13 cellular contexts compared by ENCODE assay signal in the genomic region with DNA sequence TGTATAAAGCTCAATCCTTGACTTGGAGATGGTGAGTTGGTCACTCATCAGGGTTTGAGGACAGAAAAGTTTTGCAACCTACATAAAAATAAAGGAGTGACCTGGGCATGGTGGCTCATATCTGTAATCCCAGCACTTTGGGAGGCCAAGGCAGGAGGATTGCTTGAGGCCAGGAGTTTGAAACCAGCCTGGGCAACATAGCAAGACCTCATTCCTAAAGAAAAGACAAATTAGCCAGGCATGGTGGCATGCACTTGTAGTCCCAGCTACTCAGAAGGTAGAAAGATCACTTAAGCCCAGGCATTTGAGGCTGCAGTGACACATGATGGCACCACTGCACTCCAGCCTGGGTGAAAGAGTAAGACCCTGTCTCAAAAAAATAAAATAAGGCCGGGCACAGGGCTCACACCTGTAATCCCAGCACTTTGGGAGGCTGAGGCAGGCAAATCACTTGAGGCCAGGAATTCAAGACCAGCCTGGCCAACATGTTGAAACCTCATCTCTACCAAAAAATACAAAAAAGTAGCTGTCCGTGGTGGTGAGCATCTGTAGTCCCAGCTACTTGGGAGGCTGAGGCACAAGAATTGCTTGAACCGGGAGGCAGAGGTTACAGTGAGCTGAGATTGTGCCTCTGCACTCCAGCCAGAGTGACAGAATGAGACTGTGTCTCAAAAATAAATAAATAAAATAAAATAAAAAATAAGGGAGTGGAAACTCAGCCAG. TPM values are rescaled to one million over a fixed set of nuclear protein-coding genes. Genes with fewer than 3 reads are reported as not detected.
A peak's percentile ranks its signal among the peaks of the same experiment; 100 is the strongest.
DNase-seq lines count a peak whose midpoint lies in the region; ATAC-seq, FAIRE-seq and TF ChIP-seq lines count a peak whose summit lies in the region.
"Not testable (repeated sequence)": the region's sequence is repeated elsewhere in the genome, so short reads cannot be mapped to it uniquely, and the experiment has no call there.
"Had no signal": no experiment of that assay in that cellular context is flagged by ENCODE, and none has a peak within 500 bp of the region (broad histone marks: within the 10 kb centered on the region; RNA-seq: fewer than 3 reads in every experiment).

No MANE protein-coding gene starts in this region.

- H3K9me2 ChIP-seq in GM23338 (ENCODE audit: insufficient read depth) = not testable (repeated sequence)

- H3K9me3 ChIP-seq in A549; RWPE2 (ENCODE audit: severe bottlenecking); astrocyte (ENCODE audit: insufficient read depth, low read depth, low read length); HepG2 (ENCODE audit: low read length); osteoblast (ENCODE audit: low read depth, low read length); subcutaneous abdominal adipose tissue (ENCODE audit: control insufficient read depth in 5 of 5, low read length in 5 of 5): not testable (repeated sequence)

- not testable (repeated sequence) for FAIRE-seq in A549 (lab: Jason Lieb, UNC); astrocyte (lab: Jason Lieb, UNC); HepG2 (lab: Jason Lieb, UNC)

- not testable (repeated sequence) for H3K36me3 ChIP-seq in GM23338 (ENCODE audit: insufficient read depth); RWPE2 (ENCODE audit: low read depth); astrocyte (ENCODE audit: insufficient read depth, low read length); HepG2 (replicated peaks in 1 of 2; ENCODE audit: control insufficient read depth in 1 of 2, insufficient read depth in 2 of 2, low read length in 2 of 2); osteoblast (ENCODE audit: insufficient read depth, low read length); subcutaneous abdominal adipose tissue (ENCODE audit: control insufficient read depth in 5 of 5, insufficient read depth in 5 of 5, low read length in 5 of 5)

- POLR2A ChIA-PET in A549 (lab: Yijun Ruan, JAX) = not testable (repeated sequence)
- POLR2A ChIA-PET in HepG2 (lab: Yijun Ruan, JAX) = interaction anchor here (1.0 to 7.8 kb wide), 18 partner anchors 8 to 136 kb away, joined by 3 to 189 read pairs (median 8); no protein-coding TSS in a partner anchor

- not testable (repeated sequence) for H3K79me2 ChIP-seq in GM23338 (replicated peaks; ENCODE audit: insufficient read depth); astrocyte (ENCODE audit: insufficient read depth, low read length); osteoblast (ENCODE audit: insufficient read depth, low read length)
- H3K79me2 ChIP-seq in HepG2 (ENCODE audit: insufficient read depth, low read length) = peaks cover 46% of the 10 kb centered on the region

- H3F3A ChIP-seq in GM23338 (replicated peaks; ENCODE audit: low read depth) = not testable (repeated sequence)

- TF ChIP-seq EP300 in A549 (IDR thresholded peaks at IDR 0.05); HepG2 (IDR thresholded peaks at IDR 0.05; ENCODE audit: low read depth in 2 of 2, low read length in 2 of 2); HepG2 (CRISPR knock-in tag; IDR thresholded peaks at IDR 0.05; ENCODE audit: borderline replicate concordance): not testable (repeated sequence)

- H3K4me1 Mint-ChIP-seq in GM23338 = peaks cover 12% of the 10 kb centered on the region
- H3K4me1 Mint-ChIP-seq in astrocyte (ENCODE audit: low read depth, unreplicated experiment) = peaks cover 17% of the 10 kb centered on the region

- DNase-seq in A549 (ENCODE audit: low read depth in 1 of 2, low spot score in 1 of 2); GM23338 (ENCODE audit: low spot score); RWPE2 (ENCODE audit: low spot score); astrocyte (ENCODE audit: low read depth); HepG2 (ENCODE audit: low spot score); osteoblast (ENCODE audit: insufficient read length, low spot score, missing footprints): not testable (repeated sequence)

- H3K27ac Mint-ChIP-seq in GM23338; astrocyte (ENCODE audit: unreplicated experiment): not testable (repeated sequence)

- ATAC-seq in A549; GM23338; RWPE2 (ENCODE audit: low read depth); HepG2: not testable (repeated sequence)

- H2AFZ ChIP-seq in GM23338; astrocyte (ENCODE audit: low read depth, low read length); HepG2 (ENCODE audit: low read length); osteoblast (ENCODE audit: low read length): not testable (repeated sequence)

- H3K9me3 Mint-ChIP-seq in GM23338 = peaks cover 16% of the 10 kb centered on the region; the same call in 1 of the 3 replicates
- not testable (repeated sequence) for H3K9me3 Mint-ChIP-seq in astrocyte (ENCODE audit: unreplicated experiment)

- H3K27ac ChIP-seq in A549; GM23338 (ENCODE audit: low read depth): not testable (repeated sequence)
- H3K27ac ChIP-seq in RWPE2 (ENCODE audit: poor library complexity, severe bottlenecking) = peak overlapping the region; percentile 59
- H3K27ac ChIP-seq in astrocyte (ENCODE audit: low read depth, low read length) = peak overlapping the region; percentile 30
- H3K27ac ChIP-seq in HepG2 (ENCODE audit: extremely low read length, insufficient read depth, low read length) = peak overlapping the region; percentile 93
- peak overlapping the region; percentile 38 for H3K27ac ChIP-seq in osteoblast (ENCODE audit: low read depth, low read length)
- H3K27ac ChIP-seq in subcutaneous abdominal adipose tissue (ENCODE audit: low read depth, low read length) = peak overlapping the region; percentile 84

- H3K4me3 Mint-ChIP-seq in GM23338; astrocyte (ENCODE audit: unreplicated experiment): not testable (repeated sequence)

- not testable (repeated sequence) for H3K36me3 Mint-ChIP-seq in GM23338 (ENCODE audit: low read depth); astrocyte (ENCODE audit: low read depth, unreplicated experiment)

- not testable (repeated sequence) for H3K4me1 ChIP-seq in A549; GM23338 (ENCODE audit: insufficient read depth); astrocyte (ENCODE audit: insufficient read depth, low read length)
- H3K4me1 ChIP-seq in RWPE2 (ENCODE audit: insufficient read depth, poor library complexity, severe bottlenecking) (peaks cover 18% of the 10 kb centered on the region), HepG2 (ENCODE audit: insufficient read depth, low read length) (peaks cover 95% of the 10 kb centered on the region), osteoblast (ENCODE audit: insufficient read depth, low read length) (peaks cover 27% of the 10 kb centered on the region), subcutaneous abdominal adipose tissue (ENCODE audit: control insufficient read depth in 5 of 5, insufficient read depth in 5 of 5, low read length in 5 of 5) (peaks cover 0 to 54% (median 33%) of the 10 kb centered on the region in 5 donors)

- CTCF ChIA-PET in A549 (lab: Yijun Ruan, JAX); HepG2 (lab: Yijun Ruan, JAX; ENCODE audit: low intra/inter-chr PET ratio, low total read pairs): not testable (repeated sequence)

- H4K20me1 ChIP-seq in GM23338 (replicated peaks; ENCODE audit: insufficient read depth); astrocyte (ENCODE audit: insufficient read depth, low read length); HepG2 (ENCODE audit: insufficient read depth, low read length); osteoblast (ENCODE audit: insufficient read depth, low read length): not testable (repeated sequence)

- not testable (repeated sequence) for BruUV-seq in HepG2 (replicated peaks; lab: Mats Ljungman, UMichigan)

- not testable (repeated sequence) for H3K27me3 Mint-ChIP-seq in GM23338 (ENCODE audit: insufficient read depth, low read depth, poor library complexity); astrocyte (ENCODE audit: low read depth, unreplicated experiment)

- H3K4me3 ChIP-seq in A549; GM23338; RWPE2 (ENCODE audit: severe bottlenecking); astrocyte (ENCODE audit: insufficient read depth, low read depth, low read length); HepG2 (replicated peaks in 1 of 3; ENCODE audit: insufficient read depth in 1 of 3, low read depth in 2 of 3, low read length in 3 of 3); osteoblast (ENCODE audit: insufficient read depth, low read length); subcutaneous abdominal adipose tissue (ENCODE audit: low read depth in 1 of 5, low read length in 5 of 5): not testable (repeated sequence)

- in situ Hi-C loops in HepG2 (cut with HindIII; ENCODE audit: extremely low pct_ligation_motif_present, low pct_unique_long_range_greater_than_20kb) = loop anchor here (5.0 kb wide), 1 partner anchor 79 kb away; no protein-coding TSS in a partner anchor

- not testable (repeated sequence) for H3K9ac ChIP-seq in astrocyte (ENCODE audit: low read length); HepG2 (ENCODE audit: insufficient read depth, low read depth, low read length); subcutaneous abdominal adipose tissue (ENCODE audit: low read length in 5 of 5)

- H3K27me3 ChIP-seq in GM23338 (ENCODE audit: insufficient read depth); RWPE2 (ENCODE audit: insufficient read depth, poor library complexity, severe bottlenecking); astrocyte (ENCODE audit: insufficient read depth, low read length); HepG2 (ENCODE audit: control insufficient read depth in 1 of 2, insufficient read depth in 2 of 2, low read length in 2 of 2); osteoblast (ENCODE audit: insufficient read depth, low read length); subcutaneous abdominal adipose tissue (ENCODE audit: control insufficient read depth in 5 of 5, insufficient read depth in 4 of 5, low read length in 5 of 5): not testable (repeated sequence)

- not testable (repeated sequence) for TF ChIP-seq RAD21 in A549 (conservative IDR thresholded peaks at IDR 0.05 in 1 of 2, IDR thresholded peaks at IDR 0.05 in 1 of 2); HepG2 (CRISPR knock-in tag; IDR thresholded peaks at IDR 0.05)

- H3K4me2 ChIP-seq in A549; GM23338; astrocyte (ENCODE audit: low read length); osteoblast (ENCODE audit: insufficient read depth, low read length): not testable (repeated sequence)
- peak overlapping the region; percentile 99 for H3K4me2 ChIP-seq in HepG2 (ENCODE audit: low read depth, low read length)

- TF ChIP-seq CTCF in A549 (IDR thresholded peaks at IDR 0.05); GM23338 (conservative IDR thresholded peaks at IDR 0.05; ENCODE audit: low read depth in 2 of 2); RWPE2 (IDR thresholded peaks at IDR 0.05; ENCODE audit: poor library complexity, severe bottlenecking); astrocyte (IDR thresholded peaks at IDR 0.05; ENCODE audit: insufficient read depth, low read depth, low read length); HepG2 (CRISPR knock-in tag; IDR thresholded peaks at IDR 0.05); osteoblast (IDR thresholded peaks at IDR 0.05; ENCODE audit: extremely low read depth, low read depth, low read length): not testable (repeated sequence)

- intact Hi-C loops in HepG2 (cut with micrococcal nuclease; ENCODE audit: unreplicated experiment) = not testable (repeated sequence)

- WGBS in A549 (ENCODE audit: missing lambda C conversion rate) = 8% methylated on average over 3 of the region's 3 CpGs
- WGBS in HepG2 (ENCODE audit: low lambda C conversion rate) = 95% methylated on average over 3 of the region's 3 CpGs

- not testable (repeated sequence) for TF ChIP-seq POLR2A in A549 (IDR thresholded peaks at IDR 0.05; ENCODE audit: low read length); HepG2 (IDR thresholded peaks at IDR 0.05; ENCODE audit: insufficient read depth in 1 of 2, low read depth in 2 of 2, low read length in 2 of 2)

RNA-seq across cellular contexts. Expression of gene GPAM, which starts 45.0 kb away (rescaled TPM):
- polyA plus RNA-seq in A549 (2011; rRNA removed) (11.3 and 13.3 TPM in 2 replicates), A549 (2017; fragmentation: RNase III; extraction: RNeasy Plus Mini Kit Qiagen cat#74134 plus additional on column Dnase treatment) (5.6 to 6.2 TPM (median 5.7 TPM) in 3 replicates), GM23338 (2016; fragmentation: Nextera tagmentation; extraction: Ambion mirVana) (4.6 and 5.5 TPM in 2 replicates), HepG2 (2011; rRNA removed) (36.8 and 43.0 TPM in 2 replicates)
- polyA plus RNA-seq in A549 (2012; cell fraction: cytosol; rRNA removed) = 2.1 and 2.6 TPM in 2 replicates
- 2.1 and 2.8 TPM in 2 replicates for polyA plus RNA-seq in A549 (2012; cell fraction: nucleus; rRNA removed)
- 10.8 and 10.9 TPM in 2 replicates for polyA minus RNA-seq in A549 (2011; rRNA and poly(A)+ RNA removed)
- 16.6 and 18.1 TPM in 2 replicates for total RNA-seq in GM23338 (2014; rRNA removed; shearing (Covaris generic))
- total RNA-seq in astrocyte (9.8 and 15.4 TPM in 2 replicates), HepG2 (2016; rRNA removed; fragmentation: Illumina TruSeq; extraction: Trizol) (130 and 140 TPM in 2 replicates), osteoblast (10.5 and 15.6 TPM in 2 replicates)
- total RNA-seq in HepG2 (2016; cell fraction: cytosol; rRNA removed; fragmentation: Illumina TruSeq; extraction: Trizol; ENCODE audit: low read depth) = 19.1 and 21.3 TPM in 2 replicates
- 132 and 135 TPM in 2 replicates for total RNA-seq in HepG2 (2016; cell fraction: insoluble cytoplasmic fraction; rRNA removed; fragmentation: Illumina TruSeq; extraction: Trizol)
- 47.4 and 55.1 TPM in 2 replicates for total RNA-seq in HepG2 (2016; cell fraction: membrane; rRNA removed; fragmentation: Illumina TruSeq; extraction: Trizol)
- total RNA-seq in HepG2 (2016; cell fraction: nucleus; rRNA removed; fragmentation: Illumina TruSeq; extraction: Trizol) = 251 and 257 TPM in 2 replicates
- 14.4 and 28.4 TPM in 2 replicates for polyA plus RNA-seq in HepG2 (2011; cell fraction: cytosol; rRNA removed)
- 39.1 and 57.9 TPM in 2 replicates for polyA plus RNA-seq in HepG2 (2011; cell fraction: nucleus; rRNA removed)
- 53.4 and 86.4 TPM in 2 replicates for polyA plus RNA-seq in HepG2 (2012)
- 5.1 and 5.7 TPM in 2 replicates for polyA plus RNA-seq in HepG2 (2016; cell fraction: cytosol; fragmentation: Illumina TruSeq; extraction: Trizol; ENCODE audit: low read depth)
- polyA plus RNA-seq in HepG2 (2016; cell fraction: insoluble cytoplasmic fraction; fragmentation: Illumina TruSeq; extraction: Trizol; ENCODE audit: low read depth) = 57.8 and 65.3 TPM in 2 replicates
- polyA plus RNA-seq in HepG2 (2016; cell fraction: membrane; fragmentation: Illumina TruSeq; extraction: Trizol; ENCODE audit: low read depth) = 14.2 and 17.2 TPM in 2 replicates
- 165 and 177 TPM in 2 replicates for polyA plus RNA-seq in HepG2 (2016; cell fraction: nucleus; fragmentation: Illumina TruSeq; extraction: Trizol; ENCODE audit: insufficient read depth, low read depth)
- 18.6 and 65.9 TPM in 2 replicates for polyA minus RNA-seq in HepG2 (2011; rRNA and poly(A)+ RNA removed; ENCODE audit: low replicate concordance)
- polyA minus RNA-seq in HepG2 (2011; cell fraction: cytosol; rRNA and poly(A)+ RNA removed) = 23.7 and 35.7 TPM in 2 replicates
- 174 and 229 TPM in 2 replicates for polyA minus RNA-seq in HepG2 (2011; cell fraction: nucleus; rRNA and poly(A)+ RNA removed)

RNA-seq across cellular contexts. Expression of gene TECTB, which starts 54.7 kb away (rescaled TPM):
- polyA plus RNA-seq in A549 (2011; rRNA removed) = not detected in 2 replicates
- polyA plus RNA-seq in A549 (2012; cell fraction: cytosol; rRNA removed) = not detected in 2 replicates
- not detected in 2 replicates for polyA plus RNA-seq in A549 (2012; cell fraction: nucleus; rRNA removed)
- polyA plus RNA-seq in A549 (2017; fragmentation: RNase III; extraction: RNeasy Plus Mini Kit Qiagen cat#74134 plus additional on column Dnase treatment) = not detected in 3 replicates
- polyA minus RNA-seq in A549 (2011; rRNA and poly(A)+ RNA removed) = not detected in 2 replicates
- total RNA-seq in GM23338 (2014; rRNA removed; shearing (Covaris generic)) = not detected in 2 replicates
- polyA plus RNA-seq in GM23338 (2016; fragmentation: Nextera tagmentation; extraction: Ambion mirVana) = not detected in 2 replicates
- total RNA-seq in astrocyte = not detected in 2 replicates
- total RNA-seq in HepG2 (2016; rRNA removed; fragmentation: Illumina TruSeq; extraction: Trizol) = 1.3 and 1.8 TPM in 2 replicates
- total RNA-seq in HepG2 (2016; cell fraction: cytosol; rRNA removed; fragmentation: Illumina TruSeq; extraction: Trizol; ENCODE audit: low read depth) = 0.61 and 0.71 TPM in 2 replicates
- total RNA-seq in HepG2 (2016; cell fraction: insoluble cytoplasmic fraction; rRNA removed; fragmentation: Illumina TruSeq; extraction: Trizol) = 1.5 and 1.9 TPM in 2 replicates
- 1.0 and 1.4 TPM in 2 replicates for total RNA-seq in HepG2 (2016; cell fraction: membrane; rRNA removed; fragmentation: Illumina TruSeq; extraction: Trizol)
- 2.4 and 2.8 TPM in 2 replicates for total RNA-seq in HepG2 (2016; cell fraction: nucleus; rRNA removed; fragmentation: Illumina TruSeq; extraction: Trizol)
- 0.78 and 1.1 TPM in 2 replicates for polyA plus RNA-seq in HepG2 (2011; rRNA removed)
- 0.48 and 0.63 TPM in 2 replicates for polyA plus RNA-seq in HepG2 (2011; cell fraction: cytosol; rRNA removed)
- polyA plus RNA-seq in HepG2 (2011; cell fraction: nucleus; rRNA removed) = 1.3 and 1.7 TPM in 2 replicates
- polyA plus RNA-seq in HepG2 (2012) = 0.68 and 1.6 TPM in 2 replicates
- 0.19 and 0.38 TPM in 2 replicates for polyA plus RNA-seq in HepG2 (2016; cell fraction: cytosol; fragmentation: Illumina TruSeq; extraction: Trizol; ENCODE audit: low read depth)
- polyA plus RNA-seq in HepG2 (2016; cell fraction: insoluble cytoplasmic fraction; fragmentation: Illumina TruSeq; extraction: Trizol; ENCODE audit: low read depth) = 1.3 and 1.6 TPM in 2 replicates
- 0.73 and 0.96 TPM in 2 replicates for polyA plus RNA-seq in HepG2 (2016; cell fraction: membrane; fragmentation: Illumina TruSeq; extraction: Trizol; ENCODE audit: low read depth)
- polyA plus RNA-seq in HepG2 (2016; cell fraction: nucleus; fragmentation: Illumina TruSeq; extraction: Trizol; ENCODE audit: insufficient read depth, low read depth) = 4.3 and 5.3 TPM in 2 replicates
- 0.66 TPM in 1 of 2 replicates, not detected in the other for polyA minus RNA-seq in HepG2 (2011; rRNA and poly(A)+ RNA removed; ENCODE audit: low replicate concordance)
- 0.40 TPM in 1 of 2 replicates, not detected in the other for polyA minus RNA-seq in HepG2 (2011; cell fraction: cytosol; rRNA and poly(A)+ RNA removed)
- polyA minus RNA-seq in HepG2 (2011; cell fraction: nucleus; rRNA and poly(A)+ RNA removed) = 0.52 and 0.99 TPM in 2 replicates
- under 0.01 TPM in 1 of 2 replicates, not detected in the other for total RNA-seq in osteoblast
- total RNA-seq: Calu3; CD4-positive, alpha-beta memory T cell; Daoy; G401; H1; H7 had no signal
- polyA plus RNA-seq: CD4-positive, alpha-beta memory T cell; H1 had no signal
